1 cellular context compared by ENCODE assay signal in the genomic region with DNA sequence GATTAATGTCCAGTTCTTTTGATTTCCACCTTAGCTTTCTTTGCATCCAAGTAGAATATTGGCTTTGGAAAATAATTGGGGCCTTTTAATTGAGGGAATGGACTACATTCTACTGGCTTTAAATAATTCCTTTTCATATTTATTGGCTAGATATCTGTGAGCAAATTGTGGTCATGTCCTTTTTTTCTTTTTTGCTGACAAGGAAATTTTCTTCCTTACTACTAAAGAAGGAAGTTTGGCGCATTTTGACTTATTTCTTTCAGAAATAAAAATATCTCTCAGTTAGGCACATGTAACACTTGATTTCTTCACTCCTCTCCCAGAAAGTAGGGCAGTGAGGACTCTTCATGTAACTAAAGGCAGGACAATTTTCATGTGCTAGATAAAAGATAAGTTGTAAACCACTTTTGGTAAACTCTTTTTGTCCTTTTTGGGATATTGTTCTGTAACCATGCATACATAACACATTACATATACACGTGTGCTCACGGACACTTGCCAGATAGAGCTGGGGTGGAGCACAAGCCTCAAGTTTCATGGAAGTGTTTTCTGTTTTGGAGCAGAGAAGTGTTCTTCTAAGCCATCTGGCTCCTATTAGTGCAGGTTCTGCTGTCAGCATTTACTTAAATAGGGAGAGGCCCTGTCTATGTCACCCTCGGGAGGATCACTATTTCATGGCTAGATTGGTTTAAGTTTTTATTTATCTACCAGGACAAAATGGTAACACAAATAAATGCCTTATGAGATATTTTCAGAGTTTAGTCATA.
TF ChIP-seq lines count a peak whose summit lies in the region.

No MANE protein-coding gene starts in this region.

TF ChIP-seq in A549, 52 proteins besides CTCF, POLR2A, EP300 and RAD21:
- TF ChIP-seq SMC3 (IDR thresholded peaks at IDR 0.05): no peak
- TF ChIP-seq, protein P1, sequence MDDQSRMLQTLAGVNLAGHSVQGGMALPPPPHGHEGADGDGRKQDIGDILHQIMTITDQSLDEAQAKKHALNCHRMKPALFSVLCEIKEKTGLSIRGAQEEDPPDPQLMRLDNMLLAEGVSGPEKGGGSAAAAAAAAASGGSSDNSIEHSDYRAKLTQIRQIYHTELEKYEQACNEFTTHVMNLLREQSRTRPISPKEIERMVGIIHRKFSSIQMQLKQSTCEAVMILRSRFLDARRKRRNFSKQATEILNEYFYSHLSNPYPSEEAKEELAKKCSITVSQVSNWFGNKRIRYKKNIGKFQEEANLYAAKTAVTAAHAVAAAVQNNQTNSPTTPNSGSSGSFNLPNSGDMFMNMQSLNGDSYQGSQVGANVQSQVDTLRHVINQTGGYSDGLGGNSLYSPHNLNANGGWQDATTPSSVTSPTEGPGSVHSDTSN (IDR thresholded peaks at IDR 0.05): no peak
- TF ChIP-seq MAFK (IDR thresholded peaks at IDR 0.05; ENCODE audit: partially characterized antibody): peak; percentile 90
- TF ChIP-seq, protein P2, sequence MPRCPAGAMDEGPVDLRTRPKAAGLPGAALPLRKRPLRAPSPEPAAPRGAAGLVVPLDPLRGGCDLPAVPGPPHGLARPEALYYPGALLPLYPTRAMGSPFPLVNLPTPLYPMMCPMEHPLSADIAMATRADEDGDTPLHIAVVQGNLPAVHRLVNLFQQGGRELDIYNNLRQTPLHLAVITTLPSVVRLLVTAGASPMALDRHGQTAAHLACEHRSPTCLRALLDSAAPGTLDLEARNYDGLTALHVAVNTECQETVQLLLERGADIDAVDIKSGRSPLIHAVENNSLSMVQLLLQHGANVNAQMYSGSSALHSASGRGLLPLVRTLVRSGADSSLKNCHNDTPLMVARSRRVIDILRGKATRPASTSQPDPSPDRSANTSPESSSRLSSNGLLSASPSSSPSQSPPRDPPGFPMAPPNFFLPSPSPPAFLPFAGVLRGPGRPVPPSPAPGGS (IDR thresholded peaks at IDR 0.05): no peak
